8 cellular contexts compared by ENCODE assay signal in the genomic region with DNA sequence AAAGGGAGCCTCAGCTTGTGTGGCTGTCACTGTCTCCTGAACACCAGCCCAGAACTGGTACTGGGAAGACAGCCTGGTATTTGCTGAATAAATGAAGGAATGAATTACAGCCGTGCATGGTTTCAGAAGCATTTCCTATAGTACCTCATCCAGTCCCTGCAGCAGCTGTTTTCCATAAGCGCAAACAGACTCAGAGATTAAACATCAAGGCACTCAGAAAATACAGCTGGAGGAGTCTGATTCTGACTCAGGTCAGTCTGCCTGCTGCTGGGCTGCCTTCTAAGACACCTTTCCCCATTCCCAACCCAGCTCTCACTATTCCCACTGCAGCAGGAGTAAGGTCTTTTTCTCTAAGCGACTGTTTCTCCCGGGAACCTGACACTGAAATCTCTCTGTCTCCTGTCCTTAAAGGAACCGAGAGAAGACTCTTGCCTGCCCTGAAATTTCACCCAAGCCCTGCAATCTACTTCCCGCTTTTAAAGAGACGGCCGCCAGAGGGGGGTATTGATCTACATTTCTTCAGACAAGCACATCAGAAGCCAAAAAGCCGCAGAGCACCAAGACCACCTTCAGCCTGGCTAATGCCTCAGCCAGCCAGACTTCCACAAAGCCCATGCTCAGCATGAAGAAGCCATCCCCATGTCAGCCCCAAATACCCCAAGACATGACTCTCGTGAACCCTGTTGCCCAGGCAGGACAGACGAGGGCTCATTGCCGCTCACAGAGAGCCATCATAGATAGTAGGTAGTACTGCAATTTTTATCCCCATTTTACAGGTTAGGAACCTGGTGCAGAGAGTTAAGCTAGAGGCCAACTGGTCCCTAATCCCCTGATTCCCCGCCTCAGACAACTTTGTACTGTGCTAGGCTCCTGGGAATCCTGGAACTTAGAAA. TPM values are rescaled to one million over a fixed set of nuclear protein-coding genes. Genes with fewer than 3 reads are reported as not detected.
A peak's percentile ranks its signal among the peaks of the same experiment; 100 is the strongest.
DNase-seq lines count a peak whose midpoint lies in the region; TF ChIP-seq lines count a peak whose summit lies in the region.

No MANE protein-coding gene starts in this region.

- H3K9me3 ChIP-seq in SK-N-MC (ENCODE audit: low read depth, low read length) = no peaks in the 10 kb centered on the region

- TF ChIP-seq CTCF in GM13977 (IDR thresholded peaks at IDR 0.05; ENCODE audit: extremely low read depth, insufficient read depth, missing control alignments) = peak; percentile 65

- intact Hi-C loops in head of caudate nucleus (cut with DNase I) = no loop called here
- intact Hi-C loops in posterior cingulate gyrus (cut with DNase I) = loop anchor here (1.0 to 10.0 kb wide), 3 partner anchors 84 to 325 kb away; no protein-coding TSS in a partner anchor

- no peak overlapping the region for H3K9ac ChIP-seq in SK-N-MC (ENCODE audit: insufficient read length)

- in situ Hi-C loops in GM13977 (cut with MboI; ENCODE audit: low pct_unique_long_range_greater_than_20kb, low sequenced_read_pairs, unreplicated experiment) = no loop called here

- DNase-seq in 8988T (peak; percentile 56), GM13977 (ENCODE audit: low spot score) (peak; percentile 69), LoVo (ENCODE audit: low spot score) (peak; percentile 61), SK-N-MC (ENCODE audit: low read depth, low spot score) (peak; percentile 18), head of caudate nucleus (peak; percentile 59 to 93 (median 82)), posterior cingulate gyrus (peak in 9 of 10 donors; percentile 49 to 95 (median 80)), ureter (ENCODE audit: low spot score) (peak; percentile 79)
- peak; percentile 67 for DNase-seq in activated naive CD4-positive, alpha-beta T cell treated with anti-CD3 and anti-CD28 coated beads, Interleukin-2, amount 50 U/mL, for 16 hours

- H3K36me3 ChIP-seq in SK-N-MC (ENCODE audit: insufficient read depth, low read length) = no peaks in the 10 kb centered on the region

- H3K4me3 ChIP-seq in SK-N-MC = no peak overlapping the region

- no peak overlapping the region for H3K27ac ChIP-seq in SK-N-MC

RNA-seq across cellular contexts. Expression of gene FOXI1, which starts 5.4 kb away (rescaled TPM):
- not detected for total RNA-seq in ureter

Comparison
In these comparisons a context has a peak if more than half of its experiments do, and no peak if none do; other contexts are left out.
1. DNase-seq: peak in every context shown above with its lines; median percentile 82 in head of caudate nucleus; 80 in posterior cingulate gyrus; 79 in ureter; 69 in GM13977; 67 in activated naive CD4-positive, alpha-beta T cell treated with anti-CD3 and anti-CD28 coated beads, Interleukin-2, amount 50 U/mL, for 16 hours; 61 in LoVo; 56 in 8988T; 18 in SK-N-MC.